Comparison of ENCODE assay signal across 11 cellular contexts in genomic region chr2:95583545-95583944, GRCh38. TPM values are rescaled to one million over a fixed set of nuclear protein-coding genes. Genes with fewer than 3 reads are reported as not detected.
"Had no signal": no experiment of that assay in that cellular context is flagged by ENCODE, and none has a peak within 500 bp of the region (broad histone marks: within the 10 kb centered on the region; RNA-seq: fewer than 3 reads in every experiment).

No MANE protein-coding gene starts in this region.

RNA-seq across cellular contexts. Expression of gene TRIM43, which starts 8.3 kb away (rescaled TPM):
- total RNA-seq: OCI-LY7, PC-3, PC-9, Peyer's patch, Right ventricle myocardium inferior, Right ventricle myocardium superior, RPMI7951, SJCRH30, SJSA1, SK-MEL-5, T-cell had no signal
